In genomic region chr15:73602444-73602843, GRCh38 we compare ENCODE assay signal across 9 cellular contexts. TPM values are rescaled to one million over a fixed set of nuclear protein-coding genes. Genes with fewer than 3 reads are reported as not detected.
DNase-seq lines count a peak whose midpoint lies in the region; ATAC-seq and TF ChIP-seq lines count a peak whose summit lies in the region.
"Had no signal": no experiment of that assay in that cellular context is flagged by ENCODE, and none has a peak within 500 bp of the region (broad histone marks: within the 10 kb centered on the region; RNA-seq: fewer than 3 reads in every experiment).

No MANE protein-coding gene starts in this region.

- TF ChIP-seq CTCF in vagina (IDR thresholded peaks at IDR 0.05) (no peak), omental fat pad (IDR thresholded peaks at IDR 0.05) (no peak)

- H3K27me3 Mint-ChIP-seq in activated naive CD8-positive, alpha-beta T cell treated with anti-CD3 and anti-CD28 coated beads, Interleukin-2, amount 10 ng/mL, durations not matched to agents 7 days and 5 days = no peaks in the 10 kb centered on the region
- no peaks in the 10 kb centered on the region for H3K27me3 Mint-ChIP-seq in activated naive CD8-positive, alpha-beta T cell treated with anti-CD3 and anti-CD28 coated beads for 36 hours
- no peaks in the 10 kb centered on the region for H3K27me3 Mint-ChIP-seq in effector memory CD8-positive, alpha-beta T cell

- peak overlapping the region; percentile 26 for H3K9ac ChIP-seq in muscle layer of colon (ENCODE audit: low read length)

- peaks cover 8% of the 10 kb centered on the region for H3K4me1 Mint-ChIP-seq in activated naive CD8-positive, alpha-beta T cell treated with anti-CD3 and anti-CD28 coated beads, Interleukin-2, amount 10 ng/mL, durations not matched to agents 7 days and 5 days
- peaks cover 11% of the 10 kb centered on the region for H3K4me1 Mint-ChIP-seq in activated naive CD8-positive, alpha-beta T cell treated with anti-CD3 and anti-CD28 coated beads for 36 hours
- H3K4me1 Mint-ChIP-seq in effector memory CD8-positive, alpha-beta T cell (ENCODE audit: low read depth in 2 of 2) = peaks cover 33 to 49% of the 10 kb centered on the region in 2 donors

- ATAC-seq in activated naive CD8-positive, alpha-beta T cell treated with anti-CD3 and anti-CD28 coated beads, Interleukin-2, amount 10 ng/mL, durations not matched to agents 7 days and 5 days (ENCODE audit: low read depth) = peak; percentile 50
- ATAC-seq in effector memory CD8-positive, alpha-beta T cell (replicated peaks) = peak; percentile 31
- no peak for ATAC-seq in omental fat pad (ENCODE audit: low FRiP score)

- no peak for TF ChIP-seq POLR2A in vagina (IDR thresholded peaks at IDR 0.05)

- H3K27ac ChIP-seq in muscle layer of colon (ENCODE audit: low read depth, low read length) (peak overlapping the region; percentile 88), vagina (peak overlapping the region; percentile 78)

- H3K4me1 ChIP-seq in muscle layer of colon (ENCODE audit: insufficient read depth, low read length) = peaks cover 84% of the 10 kb centered on the region
- H3K4me1 ChIP-seq in vagina = peaks cover 95% of the 10 kb centered on the region

- DNase-seq in activated naive CD8-positive, alpha-beta T cell treated with anti-CD3 and anti-CD28 coated beads, Interleukin-2, amount 10 ng/mL, durations not matched to agents 7 days and 5 days = no peak
- DNase-seq in activated naive CD8-positive, alpha-beta T cell treated with anti-CD3 and anti-CD28 coated beads for 36 hours = no peak
- no peak for DNase-seq in effector memory CD8-positive, alpha-beta T cell
- DNase-seq in vagina (ENCODE audit: extremely low spot score in 2 of 2) = no peak
- DNase-seq in posterior cingulate gyrus = no peak
- no peak for DNase-seq in dedifferentiated amniotic fluid mesenchymal stem cell (ENCODE audit: extremely low spot score)
- DNase-seq in omental fat pad (ENCODE audit: low spot score) = no peak
- DNase-seq: activated CD4-positive, alpha-beta T cell treated with anti-CD3 and anti-CD28 coated beads for 1 hour had no signal

- no peak overlapping the region for H3K4me3 Mint-ChIP-seq in activated naive CD8-positive, alpha-beta T cell treated with anti-CD3 and anti-CD28 coated beads, Interleukin-2, amount 10 ng/mL, durations not matched to agents 7 days and 5 days
- H3K4me3 Mint-ChIP-seq in activated naive CD8-positive, alpha-beta T cell treated with anti-CD3 and anti-CD28 coated beads for 36 hours = no peak overlapping the region
- no peak overlapping the region for H3K4me3 Mint-ChIP-seq in effector memory CD8-positive, alpha-beta T cell

- H3K27ac Mint-ChIP-seq in activated naive CD8-positive, alpha-beta T cell treated with anti-CD3 and anti-CD28 coated beads, Interleukin-2, amount 10 ng/mL, durations not matched to agents 7 days and 5 days = no peak overlapping the region
- H3K27ac Mint-ChIP-seq in activated naive CD8-positive, alpha-beta T cell treated with anti-CD3 and anti-CD28 coated beads for 36 hours = no peak overlapping the region
- H3K27ac Mint-ChIP-seq in effector memory CD8-positive, alpha-beta T cell = no peak overlapping the region

- POLR2A ChIA-PET in activated naive CD8-positive, alpha-beta T cell treated with anti-CD3 and anti-CD28 coated beads, Interleukin-2, amount 10 ng/mL, durations not matched to agents 7 days and 5 days (lab: Charles Lee) = no interaction called here

- H3K36me3 ChIP-seq in muscle layer of colon (ENCODE audit: insufficient read depth, low read length) (no peaks in the 10 kb centered on the region), vagina (no peaks in the 10 kb centered on the region)

- peaks cover 4% of the 10 kb centered on the region for H3K9me3 Mint-ChIP-seq in activated naive CD8-positive, alpha-beta T cell treated with anti-CD3 and anti-CD28 coated beads, Interleukin-2, amount 10 ng/mL, durations not matched to agents 7 days and 5 days
- H3K9me3 Mint-ChIP-seq in activated naive CD8-positive, alpha-beta T cell treated with anti-CD3 and anti-CD28 coated beads for 36 hours = peaks cover 6% of the 10 kb centered on the region
- no peaks in the 10 kb centered on the region for H3K9me3 Mint-ChIP-seq in effector memory CD8-positive, alpha-beta T cell

- H3K36me3 Mint-ChIP-seq in activated naive CD8-positive, alpha-beta T cell treated with anti-CD3 and anti-CD28 coated beads, Interleukin-2, amount 10 ng/mL, durations not matched to agents 7 days and 5 days = peaks cover 5% of the 10 kb centered on the region
- peaks cover 10% of the 10 kb centered on the region for H3K36me3 Mint-ChIP-seq in activated naive CD8-positive, alpha-beta T cell treated with anti-CD3 and anti-CD28 coated beads for 36 hours
- peaks cover 2% of the 10 kb centered on the region for H3K36me3 Mint-ChIP-seq in effector memory CD8-positive, alpha-beta T cell (ENCODE audit: insufficient read depth)

- H3K4me3 ChIP-seq in muscle layer of colon (ENCODE audit: low read depth in 1 of 2, low read length in 2 of 2) (no peak overlapping the region), vagina (no peak overlapping the region)

- intact Hi-C loops in vagina (cut with DNase I) = no loop called here
- intact Hi-C loops in posterior cingulate gyrus (cut with DNase I) = no loop called here

- H3K27me3 ChIP-seq in muscle layer of colon (ENCODE audit: control insufficient read depth in 1 of 2, insufficient read depth in 2 of 2, low read length in 2 of 2) = no peaks in the 10 kb centered on the region
- no peaks in the 10 kb centered on the region for H3K27me3 ChIP-seq in vagina

- H3K9me3 ChIP-seq in muscle layer of colon (ENCODE audit: low read length) (no peaks in the 10 kb centered on the region), vagina (no peaks in the 10 kb centered on the region)

RNA-seq across cellular contexts. Expression of gene NPTN, which starts 30.7 kb away (rescaled TPM):
- total RNA-seq in activated naive CD8-positive, alpha-beta T cell treated with anti-CD3 and anti-CD28 coated beads, Interleukin-2, amount 10 ng/mL, durations not matched to agents 7 days and 5 days = 10 to 100 TPM; 30.4 to 33.6 TPM
- total RNA-seq in activated naive CD8-positive, alpha-beta T cell treated with anti-CD3 and anti-CD28 coated beads for 36 hours = 10 to 100 TPM; 41.0 to 43.5 TPM
- 139 TPM for total RNA-seq in vagina
- total RNA-seq in omental fat pad = 10 to 100 TPM; 66.6 to 94.3 (median 88.8) TPM
